Comparison of ENCODE assay signal across 8 cellular contexts in the genomic region with DNA sequence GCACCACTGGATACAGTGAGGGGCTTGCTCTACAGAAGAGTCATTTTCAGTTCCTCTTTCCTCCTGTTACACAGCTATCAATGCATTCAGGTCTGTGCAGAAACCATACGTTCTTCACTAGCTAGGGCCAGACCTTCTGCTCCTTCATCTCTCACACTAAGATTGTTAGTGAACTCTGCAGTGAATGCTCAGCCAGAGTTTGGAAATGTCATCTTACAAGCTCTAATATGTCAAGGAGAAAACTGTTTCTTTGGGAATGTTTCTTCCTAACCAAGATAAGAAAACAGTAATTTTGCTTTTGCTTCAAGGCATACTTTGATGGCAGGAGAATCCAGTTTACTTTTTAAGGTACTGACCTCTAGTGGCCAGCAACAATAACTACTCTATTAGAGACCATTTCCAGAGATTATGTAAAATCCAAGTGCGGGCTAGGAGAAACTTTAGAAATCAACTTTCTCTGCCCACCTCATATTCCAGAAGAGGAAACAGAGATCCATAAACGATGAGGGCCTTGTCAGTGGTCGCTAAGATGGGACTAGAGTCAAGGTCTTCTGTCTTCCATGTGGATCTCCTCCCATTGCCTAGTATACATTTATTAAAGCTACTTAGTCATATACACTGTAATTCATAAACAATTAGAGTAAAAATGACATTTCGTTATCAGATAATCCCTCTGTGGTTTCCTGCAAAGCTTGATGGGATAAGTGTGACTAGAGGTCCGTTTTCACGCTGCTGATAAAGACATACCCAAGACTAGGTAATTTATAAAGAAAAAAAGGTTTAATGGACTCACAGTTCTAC. TPM values are rescaled to one million over a fixed set of nuclear protein-coding genes. Genes with fewer than 3 reads are reported as not detected.
DNase-seq lines count a peak whose midpoint lies in the region; ATAC-seq, FAIRE-seq and TF ChIP-seq lines count a peak whose summit lies in the region.

No MANE protein-coding gene starts in this region.

- H3K9me3 Mint-ChIP-seq in CD8-positive, alpha-beta T cell = no peaks in the 10 kb centered on the region
- H3K9me3 Mint-ChIP-seq in activated CD4-positive, alpha-beta T cell treated with anti-CD3 and anti-CD28 coated beads, Interleukin-2, amount 10 ng/mL, durations not matched to agents 7 days and 5 days = no peaks in the 10 kb centered on the region

- no peaks in the 10 kb centered on the region for H3K27me3 ChIP-seq in CD8-positive, alpha-beta T cell (ENCODE audit: insufficient read depth, low read length)
- no peaks in the 10 kb centered on the region for H3K27me3 ChIP-seq in left lung

- H3K36me3 Mint-ChIP-seq in CD8-positive, alpha-beta T cell = no peaks in the 10 kb centered on the region
- H3K36me3 Mint-ChIP-seq in activated CD4-positive, alpha-beta T cell treated with anti-CD3 and anti-CD28 coated beads, Interleukin-2, amount 10 ng/mL, durations not matched to agents 7 days and 5 days (ENCODE audit: low read depth) = no peaks in the 10 kb centered on the region

- peak; percentile 59 for ATAC-seq in CD8-positive, alpha-beta T cell
- peak; percentile 100 for ATAC-seq in GM18907 (IDR thresholded peaks at IDR 0.05; ENCODE audit: unreplicated experiment)
- ATAC-seq in HG03060 (IDR thresholded peaks at IDR 0.05; ENCODE audit: low read depth, unreplicated experiment) = peak; percentile 75
- peak; percentile 93 for ATAC-seq in left lung

- H3K4me1 ChIP-seq in CD8-positive, alpha-beta T cell (ENCODE audit: insufficient read depth, low read length) = no peaks in the 10 kb centered on the region
- H3K4me1 ChIP-seq in left lung = peaks cover 0 to 14% of the 10 kb centered on the region in 2 donors

- peaks cover 3% of the 10 kb centered on the region for H3K4me1 Mint-ChIP-seq in CD8-positive, alpha-beta T cell (ENCODE audit: low read depth)
- H3K4me1 Mint-ChIP-seq in activated CD4-positive, alpha-beta T cell treated with anti-CD3 and anti-CD28 coated beads, Interleukin-2, amount 10 ng/mL, durations not matched to agents 7 days and 5 days = no peaks in the 10 kb centered on the region

- no peak overlapping the region for H3K4me3 Mint-ChIP-seq in CD8-positive, alpha-beta T cell
- no peak overlapping the region for H3K4me3 Mint-ChIP-seq in activated CD4-positive, alpha-beta T cell treated with anti-CD3 and anti-CD28 coated beads, Interleukin-2, amount 10 ng/mL, durations not matched to agents 7 days and 5 days

- H3K27me3 Mint-ChIP-seq in CD8-positive, alpha-beta T cell (ENCODE audit: low read depth) = no peaks in the 10 kb centered on the region
- H3K27me3 Mint-ChIP-seq in activated CD4-positive, alpha-beta T cell treated with anti-CD3 and anti-CD28 coated beads, Interleukin-2, amount 10 ng/mL, durations not matched to agents 7 days and 5 days = peaks cover 4% of the 10 kb centered on the region

- FAIRE-seq in urothelium cell line (lab: Jason Lieb, UNC) = no peak

- H3K4me3 ChIP-seq in CD8-positive, alpha-beta T cell (ENCODE audit: low read depth, low read length) = no peak overlapping the region
- H3K4me3 ChIP-seq in cardiac fibroblast (replicated peaks in 1 of 2; ENCODE audit: low read depth in 2 of 2, low read length in 2 of 2) = no peak overlapping the region
- no peak overlapping the region for H3K4me3 ChIP-seq in left lung

- intact Hi-C loops in CD8-positive, alpha-beta T cell (cut with DNase I, micrococcal nuclease) = loop anchor here (1.0 to 5.0 kb wide), 7 partner anchors 61 to 1803 kb away; partner anchors contain the start of gene FBXL5 (in 1 of the 2)
- intact Hi-C loops in left lung (cut with DNase I) = loop anchor here in 1 of 2 donors (5.0 kb wide), 1 partner anchor 220 kb away; no protein-coding TSS in a partner anchor

- peak; percentile 77 for TF ChIP-seq CTCF in CD8-positive, alpha-beta T cell (IDR thresholded peaks at IDR 0.05)
- TF ChIP-seq CTCF in cardiac fibroblast (IDR thresholded peaks at IDR 0.05; ENCODE audit: low read depth, low read length) (peak; percentile 64), left lung (IDR thresholded peaks at IDR 0.05) (peak; percentile 52 to 68)

- H3K27ac Mint-ChIP-seq in CD8-positive, alpha-beta T cell = no peak overlapping the region
- H3K27ac Mint-ChIP-seq in activated CD4-positive, alpha-beta T cell treated with anti-CD3 and anti-CD28 coated beads, Interleukin-2, amount 10 ng/mL, durations not matched to agents 7 days and 5 days = no peak overlapping the region

- no peaks in the 10 kb centered on the region for H3K9me3 ChIP-seq in CD8-positive, alpha-beta T cell (ENCODE audit: low read length)
- no peaks in the 10 kb centered on the region for H3K9me3 ChIP-seq in left lung

- POLR2A ChIA-PET in CD8-positive, alpha-beta T cell (lab: Charles Lee) = interaction anchor here (1.0 to 1.4 kb wide), 2 partner anchors 12 to 56 kb away, joined by 4 to 5 read pairs; no protein-coding TSS in a partner anchor
- POLR2A ChIA-PET in activated CD4-positive, alpha-beta T cell treated with anti-CD3 and anti-CD28 coated beads, Interleukin-2, amount 10 ng/mL, durations not matched to agents 7 days and 5 days (lab: Charles Lee) = no interaction called here

- no peak for DNase-seq in CD8-positive, alpha-beta T cell
- DNase-seq in NCI-H82 (lab: John Stamatoyannopoulos, UW) (peak; percentile 44), cardiac fibroblast (ENCODE audit: low read depth in 2 of 2) (peak; percentile 78 to 86), left lung (no peak), urothelium cell line (ENCODE audit: low spot score) (peak; percentile 31)
- no peak for DNase-seq in activated CD4-positive, alpha-beta T cell treated with anti-CD3 and anti-CD28 coated beads, Interleukin-2, amount 10 ng/mL, durations not matched to agents 7 days and 5 days

- H3K27ac ChIP-seq in CD8-positive, alpha-beta T cell (ENCODE audit: low read depth, low read length) = no peak overlapping the region
- H3K27ac ChIP-seq in left lung = peak overlapping the region in 1 of 2 donors; percentile 30

- H3K36me3 ChIP-seq in CD8-positive, alpha-beta T cell (ENCODE audit: insufficient read depth, low read length) = no peaks in the 10 kb centered on the region
- no peaks in the 10 kb centered on the region for H3K36me3 ChIP-seq in left lung

- CTCF ChIA-PET in CD8-positive, alpha-beta T cell (lab: Charles Lee) = interaction anchor here (0.6 to 8.6 kb wide), 53 partner anchors 10 to 1803 kb away, joined by 3 to 179 read pairs (median 4); partner anchors contain the start of genes CC2D2A and FBXL5
- CTCF ChIA-PET in activated CD4-positive, alpha-beta T cell treated with anti-CD3 and anti-CD28 coated beads, Interleukin-2, amount 10 ng/mL, durations not matched to agents 7 days and 5 days (lab: Charles Lee) = interaction anchor here (0.8 to 2.4 kb wide), 3 partner anchors 9 to 219 kb away, joined by 3 to 8 read pairs (median 4); partner anchors contain the start of gene CC2D2A

RNA-seq across cellular contexts. Expression of gene CC2D2A, which starts 12.1 kb away (rescaled TPM):
- total RNA-seq in CD8-positive, alpha-beta T cell = not detected
- total RNA-seq in left lung = 10 to 100 TPM; 22.8 to 25.0 TPM
- total RNA-seq in activated CD4-positive, alpha-beta T cell treated with anti-CD3 and anti-CD28 coated beads, Interleukin-2, amount 10 ng/mL, durations not matched to agents 7 days and 5 days = not detected

RNA-seq across cellular contexts. Expression of gene C1QTNF7, which starts 29.8 kb away (rescaled TPM):
- not detected for total RNA-seq in CD8-positive, alpha-beta T cell
- total RNA-seq in left lung = 10 to 100 TPM in 1 of 2 donors, 1 to 10 TPM in 1; 2.1 to 13.1 TPM
- total RNA-seq in activated CD4-positive, alpha-beta T cell treated with anti-CD3 and anti-CD28 coated beads, Interleukin-2, amount 10 ng/mL, durations not matched to agents 7 days and 5 days = not detected

Comparison
In these comparisons a context has a peak if more than half of its experiments do, and no peak if none do; other contexts are left out.
1. DNase-seq: peak in NCI-H82 (single experiment), cardiac fibroblast (2 of 2) and urothelium cell line (single experiment); none in CD8-positive, alpha-beta T cell (0 of 7), left lung (0 of 2) and activated CD4-positive, alpha-beta T cell treated with anti-CD3 and anti-CD28 coated beads, Interleukin-2, amount 10 ng/mL, durations not matched to agents 7 days and 5 days (single experiment).
2. RNA of gene CC2D2A, which starts 12.1 kb away (total RNA-seq): 22.8 to 25.0 TPM in left lung; not detected in CD8-positive, alpha-beta T cell and not detected in activated CD4-positive, alpha-beta T cell treated with anti-CD3 and anti-CD28 coated beads, Interleukin-2, amount 10 ng/mL, durations not matched to agents 7 days and 5 days; every median in the first group is over 10 times any median in the second.
3. Peak in every context shown above with its lines, with median percentiles within 50 percentile points of each other: ATAC-seq and CTCF ChIP-seq.